8 cellular contexts compared by ENCODE assay signal in genomic region chr11:65503923-65504670, GRCh38. TPM values are rescaled to one million over a fixed set of nuclear protein-coding genes. Genes with fewer than 3 reads are reported as not detected.
DNase-seq lines count a peak whose midpoint lies in the region; ATAC-seq and TF ChIP-seq lines count a peak whose summit lies in the region.

No MANE protein-coding gene starts in this region.

- H3K4ac ChIP-seq in mesenchymal stem cell (ENCODE audit: low read depth in 1 of 2, low read length in 2 of 2), result no peak overlapping the region

- intact Hi-C loops in breast epithelium (cut with DNase I; ENCODE audit: low total_unique reads), result no loop called here

- CTCF ChIA-PET in RWPE1 (lab: Yijun Ruan, JAX), result interaction anchor here (0.9 kb wide), 1 partner anchor 16 kb away, joined by 3 read pairs; no protein-coding TSS in a partner anchor

- no peak overlapping the region for H2BK5ac ChIP-seq in mesenchymal stem cell (ENCODE audit: low read depth, low read length, poor library complexity, severe bottlenecking)

- no peaks in the 10 kb centered on the region for H3K79me1 ChIP-seq in mesenchymal stem cell (replicated peaks; ENCODE audit: low read length, poor library complexity, severe bottlenecking)

- no peak overlapping the region for H3K14ac ChIP-seq in mesenchymal stem cell (ENCODE audit: low read length in 2 of 2)

- no peak overlapping the region for H2BK120ac ChIP-seq in mesenchymal stem cell (ENCODE audit: low read depth, low read length)

- peak overlapping the region; percentile 68 to 91 (median 72) for H3K4me3 ChIP-seq in breast epithelium
- H3K4me3 ChIP-seq in mesenchymal stem cell (ENCODE audit: insufficient read depth in 1 of 2, low read depth in 1 of 2, low read length in 2 of 2), result peak overlapping the region; percentile 47 to 90

- POLR2A ChIA-PET in RWPE1 (lab: Yijun Ruan, JAX; ENCODE audit: low non-redundant PET), result interaction anchor here (0.5 to 1.1 kb wide), 2 partner anchors 27 to 62 kb away, joined by 3 to 4 read pairs; no protein-coding TSS in a partner anchor

- H2AK5ac ChIP-seq in mesenchymal stem cell (ENCODE audit: low read length, severe bottlenecking), result no peak overlapping the region

- no peak overlapping the region for H2BK15ac ChIP-seq in mesenchymal stem cell (ENCODE audit: low read depth, poor library complexity, severe bottlenecking)

- peak; percentile 54 for DNase-seq in CD1c-positive myeloid dendritic cell (ENCODE audit: extremely low spot score)
- peak; percentile 68 for DNase-seq in KBM-7
- no peak for DNase-seq in breast epithelium (ENCODE audit: low spot score in 2 of 2)
- DNase-seq in mesenchymal stem cell, result peak; percentile 82
- DNase-seq in omental fat pad (ENCODE audit: low spot score), result no peak
- no peak for DNase-seq in T-helper 9 cell
- no peak for DNase-seq in RWPE1 (ENCODE audit: low spot score)
- no peak for DNase-seq in germinal center (ENCODE audit: low spot score)

- H3K4me2 ChIP-seq in mesenchymal stem cell (ENCODE audit: low read length, poor library complexity, severe bottlenecking), result peak overlapping the region; percentile 59

- no peak for ATAC-seq in omental fat pad (ENCODE audit: low FRiP score)

- H4K91ac ChIP-seq in mesenchymal stem cell (ENCODE audit: low read length), result no peak overlapping the region

- H3K36me3 ChIP-seq in breast epithelium (no peaks in the 10 kb centered on the region), mesenchymal stem cell (ENCODE audit: control insufficient read depth in 1 of 2, insufficient read depth in 2 of 2, low read depth in 1 of 2, low read length in 2 of 2) (peaks cover 19 to 78% of the 10 kb centered on the region in 2 experiments)

- H3K9ac ChIP-seq in mesenchymal stem cell (ENCODE audit: low read length), result peak overlapping the region; percentile 98

- no peak overlapping the region for H2BK12ac ChIP-seq in mesenchymal stem cell (ENCODE audit: low read length in 2 of 2)

- peak in 1 of 3 donors; percentile 5 for TF ChIP-seq CTCF in breast epithelium (IDR thresholded peaks at IDR 0.05)
- no peak for TF ChIP-seq CTCF in omental fat pad (IDR thresholded peaks at IDR 0.05)
- no peak for TF ChIP-seq CTCF in RWPE1 (conservative IDR thresholded peaks at IDR 0.05; ENCODE audit: low read depth)

- peak; percentile 17 for TF ChIP-seq POLR2A in breast epithelium (IDR thresholded peaks at IDR 0.05)

- in situ Hi-C loops in KBM-7 (cut with MboI; ENCODE audit: low pct_unique_long_range_greater_than_20kb, low sequenced_read_pairs), result no loop called here

- H3K9me3 ChIP-seq in breast epithelium (no peaks in the 10 kb centered on the region), mesenchymal stem cell (ENCODE audit: control insufficient read depth, low read length) (no peaks in the 10 kb centered on the region)

- no peak overlapping the region for H4K8ac ChIP-seq in mesenchymal stem cell (ENCODE audit: low read length)

- H3K4me1 ChIP-seq in breast epithelium (peaks cover 8 to 10% of the 10 kb centered on the region in 2 donors), mesenchymal stem cell (ENCODE audit: control insufficient read depth, insufficient read depth, low read depth, low read length) (peaks cover 5% of the 10 kb centered on the region)

- H3K18ac ChIP-seq in mesenchymal stem cell (ENCODE audit: low read depth in 1 of 2, low read length in 2 of 2), result no peak overlapping the region

- no peak overlapping the region for H2AFZ ChIP-seq in mesenchymal stem cell (ENCODE audit: low read depth, low read length)

- peak overlapping the region in 1 of 2 experiments; percentile 7 for H3K23ac ChIP-seq in mesenchymal stem cell (ENCODE audit: low read length in 2 of 2)

- H3K27ac ChIP-seq in breast epithelium (peak overlapping the region; percentile 95 to 98), mesenchymal stem cell (ENCODE audit: low read length, poor library complexity, severe bottlenecking) (peak overlapping the region; percentile 91), RWPE1 (no peak overlapping the region)

- WGBS in mesenchymal stem cell, result 21% methylated on average over 3 of the region's 3 CpGs

- H3K27me3 ChIP-seq in breast epithelium (no peaks in the 10 kb centered on the region), mesenchymal stem cell (ENCODE audit: control insufficient read depth in 1 of 2, insufficient read depth in 1 of 2, low read length in 2 of 2) (no peaks in the 10 kb centered on the region)

RNA-seq across cellular contexts. Expression of gene MALAT1, which starts 5.3 kb away (rescaled TPM):
- total RNA-seq in breast epithelium (over 10,000 TPM; 14,217 to 22,312 (median 18,959) TPM), omental fat pad (over 10,000 TPM; 11,614 to 21,764 (median 16,063) TPM)
- polyA plus RNA-seq in mesenchymal stem cell (2013, experiment 1 of 2), result 972 TPM
- 756 TPM for polyA plus RNA-seq in mesenchymal stem cell (2013, experiment 2 of 2)

RNA-seq across cellular contexts. Expression of gene SCYL1, which starts 20.8 kb away (rescaled TPM):
- total RNA-seq in breast epithelium (10 to 100 TPM; 74.1 to 83.4 (median 83.2) TPM), omental fat pad (100 to 1,000 TPM in 1 of 4 donors, 10 to 100 TPM in 3; 75.4 to 105 (median 88.8) TPM)
- 114 TPM for polyA plus RNA-seq in mesenchymal stem cell (2013, experiment 1 of 2)
- 115 TPM for polyA plus RNA-seq in mesenchymal stem cell (2013, experiment 2 of 2)

RNA-seq across cellular contexts. Expression of gene LTBP3, which starts 54.1 kb away (rescaled TPM):
- 10 to 100 TPM; 63.0 to 98.9 (median 95.7) TPM for total RNA-seq in breast epithelium
- 52.8 TPM for polyA plus RNA-seq in mesenchymal stem cell (2013, experiment 1 of 2)
- 46.9 TPM for polyA plus RNA-seq in mesenchymal stem cell (2013, experiment 2 of 2)
- 10 to 100 TPM; 67.3 to 84.8 (median 76.5) TPM for total RNA-seq in omental fat pad

Comparison
In these comparisons a context has a peak if more than half of its experiments do, and no peak if none do; other contexts are left out.
1. DNase-seq: peak in CD1c-positive myeloid dendritic cell (single experiment), KBM-7 (single experiment) and mesenchymal stem cell (single experiment); none in breast epithelium (0 of 2), omental fat pad (single experiment), T-helper 9 cell (single experiment), RWPE1 (single experiment) and germinal center (single experiment).